ENCODE assay signal across 8 cellular contexts in genomic region chr20:53917145-53918009, GRCh38.
DNase-seq lines count a peak whose midpoint lies in the region; ATAC-seq and TF ChIP-seq lines count a peak whose summit lies in the region.

No MANE protein-coding gene starts in this region.

- in situ Hi-C loops in IMR-90 (cut with MboI; ENCODE audit: low sequenced_read_pairs), result no loop called here

- H3K9ac ChIP-seq in IMR-90 (ENCODE audit: low read depth, low read length), result peak overlapping the region; percentile 81

- peak; percentile 59 for ATAC-seq in GM21526 (IDR thresholded peaks at IDR 0.05; ENCODE audit: low FRiP score, unreplicated experiment)
- no peak; the same call in 1 of the 2 replicates for ATAC-seq in IMR-90 (ENCODE audit: low read depth)

- H3K4me3 ChIP-seq in IMR-90 (ENCODE audit: insufficient read depth, low read depth, low read length) (no peak overlapping the region), cardiac fibroblast (replicated peaks in 1 of 2; ENCODE audit: low read depth in 2 of 2, low read length in 2 of 2) (no peak overlapping the region), vagina (no peak overlapping the region)

- DNase-seq in EL (peak; percentile 71), IMR-90 (no peak), cardiac fibroblast (ENCODE audit: low read depth in 2 of 2) (peak; percentile 72 to 92), medulla oblongata (ENCODE audit: extremely low spot score) (peak; percentile 62), vagina (ENCODE audit: extremely low spot score in 2 of 2) (no peak), epidermal melanocyte (ENCODE audit: insufficient read length, low spot score) (no peak)
- DNase-seq in activated CD4-positive, CD25-positive, alpha-beta regulatory T cell treated with anti-CD3 and anti-CD28 coated beads, Interleukin-2, amount 50 U/mL, for 72 hours, result no peak

- H4K91ac ChIP-seq in IMR-90 (ENCODE audit: insufficient read depth, low read depth, low read length), result peak overlapping the region; percentile 92

- H4K8ac ChIP-seq in IMR-90 (ENCODE audit: low read depth in 2 of 2, low read length in 2 of 2), result peak overlapping the region; percentile 88 to 98

- peak overlapping the region; percentile 32 for H4K5ac ChIP-seq in IMR-90 (ENCODE audit: low read depth, low read length)

- no peaks in the 10 kb centered on the region for H4K20me1 ChIP-seq in IMR-90 (ENCODE audit: insufficient read depth, low read length)

- peaks cover 2% of the 10 kb centered on the region; the same call in 1 of the 2 replicates for H3K9me1 ChIP-seq in IMR-90 (ENCODE audit: insufficient read depth, low read length)

- peak overlapping the region; percentile 86 for H2AK5ac ChIP-seq in IMR-90 (ENCODE audit: low read depth, low read length)

- TF ChIP-seq CTCF in IMR-90 (conservative IDR thresholded peaks at IDR 0.05; ENCODE audit: low read depth, low read length), result no peak
- TF ChIP-seq CTCF in cardiac fibroblast (IDR thresholded peaks at IDR 0.05; ENCODE audit: low read depth, low read length), result no peak
- no peak for TF ChIP-seq CTCF in vagina (IDR thresholded peaks at IDR 0.05)

- H3K27me3 ChIP-seq in IMR-90 (ENCODE audit: control insufficient read depth, insufficient read depth, low read length) (no peaks in the 10 kb centered on the region), vagina (no peaks in the 10 kb centered on the region)

- H3K9me3 ChIP-seq in IMR-90 (ENCODE audit: control insufficient read depth, insufficient read depth, low read length), result no peaks in the 10 kb centered on the region
- H3K9me3 ChIP-seq in vagina, result no peaks in the 10 kb centered on the region

- peaks cover 31% of the 10 kb centered on the region for H3K4me1 ChIP-seq in IMR-90 (ENCODE audit: control insufficient read depth, insufficient read depth, low read length)
- H3K4me1 ChIP-seq in vagina, result peaks cover 40% of the 10 kb centered on the region

- POLR2A ChIA-PET in IMR-90 (lab: Charles Lee; ENCODE audit: unreplicated experiment), result no interaction called here

- TF ChIP-seq POLR2A in IMR-90 (IDR thresholded peaks at IDR 0.05; ENCODE audit: low read depth, low read length), result no peak
- TF ChIP-seq POLR2A in vagina (IDR thresholded peaks at IDR 0.05), result no peak

- intact Hi-C loops in IMR-90 (cut with micrococcal nuclease), result loop anchor here (2.0 to 5.0 kb wide), 3 partner anchors 23 to 260 kb away; no protein-coding TSS in a partner anchor
- intact Hi-C loops in vagina (cut with DNase I), result no loop called here

- no TSS peak for BruUV-seq in IMR-90 (replicated peaks; lab: Mats Ljungman, UMichigan)

- peak overlapping the region; percentile 81 for H2AFZ ChIP-seq in IMR-90 (replicated peaks; ENCODE audit: low read length, poor library complexity)

- peak overlapping the region; percentile 81 for H2BK20ac ChIP-seq in IMR-90 (ENCODE audit: low read depth, low read length)

- H3K4me2 ChIP-seq in IMR-90 (ENCODE audit: low read depth, low read length), result peak overlapping the region; percentile 13

- H3K79me1 ChIP-seq in IMR-90 (ENCODE audit: low read depth in 1 of 2, low read length in 2 of 2), result peaks cover 0 to 11% of the 10 kb centered on the region in 2 experiments; a peak in 1 of 4 replicates

- H2BK15ac ChIP-seq in IMR-90 (ENCODE audit: low read depth, low read length), result peak overlapping the region; percentile 96

- peak overlapping the region; percentile 81; the same call in 1 of the 2 replicates for H3K23ac ChIP-seq in IMR-90 (ENCODE audit: low read depth, low read length)

- peak overlapping the region; percentile 96 for H3K27ac ChIP-seq in IMR-90 (ENCODE audit: insufficient read depth, low read length)
- H3K27ac ChIP-seq in vagina, result peak overlapping the region; percentile 91

- H2AK9ac ChIP-seq in IMR-90 (replicated peaks; ENCODE audit: low read depth, low read length, poor library complexity), result peak overlapping the region; percentile 47

- H3K4ac ChIP-seq in IMR-90 (ENCODE audit: low read depth, low read length), result peak overlapping the region; percentile 86

- TF ChIP-seq RAD21 in IMR-90 (IDR thresholded peaks at IDR 0.05; ENCODE audit: low read length), result no peak

- WGBS in IMR-90 (ENCODE audit: extremely low coverage in 2 of 2, insufficient read length in 1 of 2), 2 experiments, result 30% methylated on average over 2 of the region's 10 CpGs; no CpG with 5 or more reads in 1 of the 2 experiments

- no peaks in the 10 kb centered on the region for H3K36me3 ChIP-seq in IMR-90 (ENCODE audit: control insufficient read depth, insufficient read depth, low read length)
- no peaks in the 10 kb centered on the region for H3K36me3 ChIP-seq in vagina

- H2BK120ac ChIP-seq in IMR-90 (ENCODE audit: low read depth, low read length), result peak overlapping the region; percentile 92

- CTCF ChIA-PET in IMR-90 (lab: Yijun Ruan, JAX), result interaction anchor here (0.6 to 3.6 kb wide), 9 partner anchors 8 to 338 kb away, joined by 3 to 17 read pairs (median 3); no protein-coding TSS in a partner anchor

- H3K14ac ChIP-seq in IMR-90 (replicated peaks; ENCODE audit: low read depth, low read length), result peak overlapping the region; percentile 81

- dilution Hi-C loops in IMR-90 (cut with HindIII; ENCODE audit: low sequenced_read_pairs, unreplicated experiment), result no loop called here

- peak overlapping the region; percentile 61 for H3K18ac ChIP-seq in IMR-90 (ENCODE audit: low read depth, low read length)

- peak overlapping the region; percentile 62; the same call in 1 of the 2 replicates for H3K56ac ChIP-seq in IMR-90 (ENCODE audit: extremely low read depth, insufficient read depth, low read length)

- H2BK5ac ChIP-seq in IMR-90 (ENCODE audit: low read depth, low read length, poor library complexity, severe bottlenecking), result peak overlapping the region; percentile 72

TF ChIP-seq in IMR-90, 13 proteins besides CTCF, POLR2A, EP300 and RAD21:
- TF ChIP-seq MAZ (IDR thresholded peaks at IDR 0.05; ENCODE audit: borderline replicate concordance, low read depth, low read length) (no peak), CEBPB (IDR thresholded peaks at IDR 0.05; ENCODE audit: low read depth, low read length) (no peak), SMC3 (IDR thresholded peaks at IDR 0.05; ENCODE audit: low read depth, low read length) (no peak), CHD1 (IDR thresholded peaks at IDR 0.05; ENCODE audit: low read depth, low read length) (no peak), FOS (IDR thresholded peaks at IDR 0.05; ENCODE audit: low read depth, low read length) (no peak), RCOR1 (IDR thresholded peaks at IDR 0.05; ENCODE audit: insufficient replicate concordance, low read length) (no peak), NFE2L2 (IDR thresholded peaks at IDR 0.05; ENCODE audit: low read depth, low read length) (no peak), MAFK (IDR thresholded peaks at IDR 0.05; ENCODE audit: low read depth, low read length) (no peak), MXI1 (IDR thresholded peaks at IDR 0.05; ENCODE audit: borderline replicate concordance, low read depth, low read length) (no peak), BHLHE40 (IDR thresholded peaks at IDR 0.05; ENCODE audit: low read depth, low read length) (no peak), RFX5 (IDR thresholded peaks at IDR 0.05; ENCODE audit: low read depth, low read length) (no peak)
- TF ChIP-seq, protein P1, sequence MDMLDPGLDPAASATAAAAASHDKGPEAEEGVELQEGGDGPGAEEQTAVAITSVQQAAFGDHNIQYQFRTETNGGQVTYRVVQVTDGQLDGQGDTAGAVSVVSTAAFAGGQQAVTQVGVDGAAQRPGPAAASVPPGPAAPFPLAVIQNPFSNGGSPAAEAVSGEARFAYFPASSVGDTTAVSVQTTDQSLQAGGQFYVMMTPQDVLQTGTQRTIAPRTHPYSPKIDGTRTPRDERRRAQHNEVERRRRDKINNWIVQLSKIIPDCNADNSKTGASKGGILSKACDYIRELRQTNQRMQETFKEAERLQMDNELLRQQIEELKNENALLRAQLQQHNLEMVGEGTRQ (IDR thresholded peaks at IDR 0.05; ENCODE audit: low read depth, low read length), result no peak
- TF ChIP-seq, protein P2, sequence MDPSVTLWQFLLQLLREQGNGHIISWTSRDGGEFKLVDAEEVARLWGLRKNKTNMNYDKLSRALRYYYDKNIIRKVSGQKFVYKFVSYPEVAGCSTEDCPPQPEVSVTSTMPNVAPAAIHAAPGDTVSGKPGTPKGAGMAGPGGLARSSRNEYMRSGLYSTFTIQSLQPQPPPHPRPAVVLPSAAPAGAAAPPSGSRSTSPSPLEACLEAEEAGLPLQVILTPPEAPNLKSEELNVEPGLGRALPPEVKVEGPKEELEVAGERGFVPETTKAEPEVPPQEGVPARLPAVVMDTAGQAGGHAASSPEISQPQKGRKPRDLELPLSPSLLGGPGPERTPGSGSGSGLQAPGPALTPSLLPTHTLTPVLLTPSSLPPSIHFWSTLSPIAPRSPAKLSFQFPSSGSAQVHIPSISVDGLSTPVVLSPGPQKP (IDR thresholded peaks at IDR 0.05; ENCODE audit: borderline replicate concordance, low read depth, low read length), result no peak

Comparison
In these comparisons a context has a peak if more than half of its experiments do, and no peak if none do; other contexts are left out.
1. DNase-seq: peak in EL (single experiment), cardiac fibroblast (2 of 2) and medulla oblongata (single experiment); none in IMR-90 (single experiment), vagina (0 of 2), epidermal melanocyte (single experiment) and activated CD4-positive, CD25-positive, alpha-beta regulatory T cell treated with anti-CD3 and anti-CD28 coated beads, Interleukin-2, amount 50 U/mL, for 72 hours (single experiment).